12 cellular contexts compared by ENCODE assay signal in genomic region chr21:38492002-38492401, GRCh38. TPM values are rescaled to one million over a fixed set of nuclear protein-coding genes. Genes with fewer than 3 reads are reported as not detected.
"Had no signal": no experiment of that assay in that cellular context is flagged by ENCODE, and none has a peak within 500 bp of the region (broad histone marks: within the 10 kb centered on the region; RNA-seq: fewer than 3 reads in every experiment).

No MANE protein-coding gene starts in this region.

- DNase-seq: activated B cell treated with CpG ODN at 0.5 μM for 24 hours; activated CD4-positive, alpha-beta T cell treated with anti-CD3 and anti-CD28 coated beads, Interleukin-2, amount 10 ng/mL, durations not matched to agents 7 days and 5 days; heart left ventricle; islet precursor cell; left ventricle myocardium superior; mesendoderm; nephron progenitor cell; sigmoid colon; stimulated activated CD4-positive, alpha-beta T cell treated with anti-CD3 and anti-CD28 coated beads, Interleukin-12 subunit alpha, Interleukin-12 subunit beta, amount 100 ng/mL, for 4 hours; stimulated activated naive CD4-positive, alpha-beta T cell had no signal

- H3K9me3 ChIP-seq: heart left ventricle, sigmoid colon had no signal

- H3K27me3 ChIP-seq: heart left ventricle, sigmoid colon had no signal

- H3K4me1 ChIP-seq: sigmoid colon had no signal

- H3K36me3 ChIP-seq: heart left ventricle, sigmoid colon had no signal

- H3K4me3 ChIP-seq: heart left ventricle, sigmoid colon had no signal

- ATAC-seq: esophagus mucosa, left ventricle myocardium superior had no signal

RNA-seq across cellular contexts. Expression of gene ERG, which starts 6.3 kb away (rescaled TPM):
- total RNA-seq: activated B cell treated with CpG ODN at 0.5 μM for 24 hours; activated CD4-positive, alpha-beta T cell treated with anti-CD3 and anti-CD28 coated beads, Interleukin-2, amount 10 ng/mL, durations not matched to agents 7 days and 5 days; fibroblast of villous mesenchyme had no signal
